ENCODE assay signal across 7 cellular contexts in the genomic region with DNA sequence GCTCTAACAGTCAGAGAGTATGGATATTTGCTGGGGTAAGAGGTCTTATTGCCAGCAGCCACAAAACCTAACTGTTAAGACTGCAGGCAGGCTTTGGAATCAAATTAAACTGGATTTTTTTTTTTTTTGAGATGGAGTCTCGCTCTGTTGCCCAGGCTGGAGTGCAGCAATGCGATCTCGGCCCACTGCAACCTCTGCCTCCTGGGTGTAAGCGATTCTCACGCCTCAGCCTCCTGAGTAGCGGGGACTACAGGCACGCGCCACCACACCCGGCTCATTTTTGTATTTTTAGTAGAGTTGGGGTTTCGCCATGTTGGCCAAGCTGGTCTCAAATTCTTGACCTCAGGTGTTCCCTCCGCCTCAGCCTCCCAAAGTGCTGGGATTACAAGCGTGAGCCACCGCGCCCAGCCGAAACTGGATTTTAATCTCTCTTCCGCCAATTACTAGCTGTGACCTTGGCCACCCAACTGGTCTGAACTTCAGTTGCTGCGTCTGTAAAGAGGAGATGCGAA. TPM values are rescaled to one million over a fixed set of nuclear protein-coding genes. Genes with fewer than 3 reads are reported as not detected.
DNase-seq lines count a peak whose midpoint lies in the region; ATAC-seq lines count a peak whose summit lies in the region.

No MANE protein-coding gene starts in this region.

- no peak for ATAC-seq in stimulated activated naive B cell treated with anti-CD40 and anti-IgM and Interleukin-4, amounts not matched to agents 10 μg/mL and 1 μg/mL and 100 μg/mL, for 72 hours (replicated peaks)

- DNase-seq in activated T-helper 1 cell treated with anti-CD3 and anti-CD28 coated beads, Interleukin-12 subunit alpha, Interleukin-12 subunit beta, Interleukin-2, Interleukin-4 antibody, amounts not matched to agents 30 ng/mL and 10 ng/mL and 1 ng/mL, durations not matched to agents 14 hours and 24 hours and 36 hours (ENCODE audit: low spot score) = no peak
- DNase-seq in stimulated activated naive B cell treated with anti-CD40 and anti-IgM and Interleukin-4, amounts not matched to agents 10 μg/mL and 1 μg/mL and 100 μg/mL, for 72 hours = no peak
- DNase-seq in NCI-H774 (lab: John Stamatoyannopoulos, UW) (no peak), T-helper 9 cell (no peak), foreskin melanocyte (no peak)

- H3K4me1 ChIP-seq in HUES48 (ENCODE audit: control insufficient read depth, insufficient read depth, low read length) (0 out of 2 replicates have a peak, but pooled peaks cover 5% of the 10 kb centered on the region), iPS-18a (ENCODE audit: control insufficient read depth, low read depth, low read length) (no peaks in the 10 kb centered on the region)

- peak overlapping the region; percentile 67; the same call in 1 of the 2 replicates for H3K9ac ChIP-seq in HUES48 (ENCODE audit: low read depth, low read length)
- peak overlapping the region; percentile 87 for H3K9ac ChIP-seq in iPS-18a (ENCODE audit: low read length)

- H3K9me3 ChIP-seq in HUES48 (ENCODE audit: control insufficient read depth, insufficient read depth, low read length) = no peaks in the 10 kb centered on the region
- H3K9me3 ChIP-seq in iPS-18a (ENCODE audit: control insufficient read depth, low read depth, low read length) = no peaks in the 10 kb centered on the region

- H3K36me3 ChIP-seq in HUES48 (ENCODE audit: control insufficient read depth, insufficient read depth, low read length) (peaks cover 28% of the 10 kb centered on the region), iPS-18a (ENCODE audit: control insufficient read depth, low read depth, low read length) (peaks cover 21% of the 10 kb centered on the region)

- H3K27ac ChIP-seq in HUES48 (ENCODE audit: low read depth, low read length) = peak overlapping the region; percentile 84
- no peak overlapping the region for H3K27ac ChIP-seq in iPS-18a (ENCODE audit: low read length)

- H3K4me3 ChIP-seq in HUES48 (ENCODE audit: low read depth, low read length) (peak overlapping the region; percentile 96), iPS-18a (ENCODE audit: low read length) (peak overlapping the region; percentile 97)

- intact Hi-C loops in activated T-helper 1 cell treated with anti-CD3 and anti-CD28 coated beads, Interleukin-12 subunit alpha, Interleukin-12 subunit beta, Interleukin-2, Interleukin-4 antibody, amounts not matched to agents 30 ng/mL and 10 ng/mL and 1 ng/mL, durations not matched to agents 14 hours and 24 hours and 36 hours (cut with micrococcal nuclease) = loop anchor here (2.0 kb wide), 1 partner anchor 140 kb away; a partner anchor contains a TSS

- peaks cover 1% of the 10 kb centered on the region for H3K27me3 Mint-ChIP-seq in activated T-helper 1 cell treated with anti-CD3 and anti-CD28 coated beads, Interleukin-12 subunit alpha, Interleukin-12 subunit beta, Interleukin-2, Interleukin-4 antibody, amounts not matched to agents 30 ng/mL and 10 ng/mL and 1 ng/mL, durations not matched to agents 14 hours and 24 hours and 36 hours (ENCODE audit: insufficient read depth)
- no peaks in the 10 kb centered on the region for H3K27me3 Mint-ChIP-seq in stimulated activated naive B cell treated with anti-CD40 and anti-IgM and Interleukin-4, amounts not matched to agents 10 μg/mL and 1 μg/mL and 100 μg/mL, for 72 hours

- H3K27me3 ChIP-seq in HUES48 (ENCODE audit: control insufficient read depth, insufficient read depth, low read length) (no peaks in the 10 kb centered on the region), iPS-18a (ENCODE audit: control insufficient read depth, insufficient read depth, low read length) (no peaks in the 10 kb centered on the region)

- peaks cover 43% of the 10 kb centered on the region for H3K4me1 Mint-ChIP-seq in activated T-helper 1 cell treated with anti-CD3 and anti-CD28 coated beads, Interleukin-12 subunit alpha, Interleukin-12 subunit beta, Interleukin-2, Interleukin-4 antibody, amounts not matched to agents 30 ng/mL and 10 ng/mL and 1 ng/mL, durations not matched to agents 14 hours and 24 hours and 36 hours (ENCODE audit: low read depth)
- H3K4me1 Mint-ChIP-seq in stimulated activated naive B cell treated with anti-CD40 and anti-IgM and Interleukin-4, amounts not matched to agents 10 μg/mL and 1 μg/mL and 100 μg/mL, for 72 hours = peaks cover 19 to 27% of the 10 kb centered on the region in 2 donors

- H3K4me3 Mint-ChIP-seq in activated T-helper 1 cell treated with anti-CD3 and anti-CD28 coated beads, Interleukin-12 subunit alpha, Interleukin-12 subunit beta, Interleukin-2, Interleukin-4 antibody, amounts not matched to agents 30 ng/mL and 10 ng/mL and 1 ng/mL, durations not matched to agents 14 hours and 24 hours and 36 hours = peak overlapping the region; percentile 90
- H3K4me3 Mint-ChIP-seq in stimulated activated naive B cell treated with anti-CD40 and anti-IgM and Interleukin-4, amounts not matched to agents 10 μg/mL and 1 μg/mL and 100 μg/mL, for 72 hours = peak overlapping the region; percentile 89 to 96

- H3K9me3 Mint-ChIP-seq in activated T-helper 1 cell treated with anti-CD3 and anti-CD28 coated beads, Interleukin-12 subunit alpha, Interleukin-12 subunit beta, Interleukin-2, Interleukin-4 antibody, amounts not matched to agents 30 ng/mL and 10 ng/mL and 1 ng/mL, durations not matched to agents 14 hours and 24 hours and 36 hours = no peaks in the 10 kb centered on the region
- H3K9me3 Mint-ChIP-seq in stimulated activated naive B cell treated with anti-CD40 and anti-IgM and Interleukin-4, amounts not matched to agents 10 μg/mL and 1 μg/mL and 100 μg/mL, for 72 hours = no peaks in the 10 kb centered on the region

- H3K36me3 Mint-ChIP-seq in activated T-helper 1 cell treated with anti-CD3 and anti-CD28 coated beads, Interleukin-12 subunit alpha, Interleukin-12 subunit beta, Interleukin-2, Interleukin-4 antibody, amounts not matched to agents 30 ng/mL and 10 ng/mL and 1 ng/mL, durations not matched to agents 14 hours and 24 hours and 36 hours (ENCODE audit: low read depth) = peaks cover 20% of the 10 kb centered on the region
- peaks cover 21 to 33% of the 10 kb centered on the region in 2 donors for H3K36me3 Mint-ChIP-seq in stimulated activated naive B cell treated with anti-CD40 and anti-IgM and Interleukin-4, amounts not matched to agents 10 μg/mL and 1 μg/mL and 100 μg/mL, for 72 hours

- peak overlapping the region; percentile 88 for H3K27ac Mint-ChIP-seq in activated T-helper 1 cell treated with anti-CD3 and anti-CD28 coated beads, Interleukin-12 subunit alpha, Interleukin-12 subunit beta, Interleukin-2, Interleukin-4 antibody, amounts not matched to agents 30 ng/mL and 10 ng/mL and 1 ng/mL, durations not matched to agents 14 hours and 24 hours and 36 hours
- H3K27ac Mint-ChIP-seq in stimulated activated naive B cell treated with anti-CD40 and anti-IgM and Interleukin-4, amounts not matched to agents 10 μg/mL and 1 μg/mL and 100 μg/mL, for 72 hours = peak overlapping the region; percentile 95

RNA-seq across cellular contexts. Expression of a gene that starts 0.9 kb away (rescaled TPM):
- 53.6 and 56.9 TPM in 2 replicates for total RNA-seq in activated T-helper 1 cell treated with anti-CD3 and anti-CD28 coated beads, Interleukin-12 subunit alpha, Interleukin-12 subunit beta, Interleukin-2, Interleukin-4 antibody, amounts not matched to agents 30 ng/mL and 10 ng/mL and 1 ng/mL, durations not matched to agents 14 hours and 24 hours and 36 hours

RNA-seq across cellular contexts. Expression of a gene that starts 1.0 kb away (rescaled TPM):
- 0.39 and 0.70 TPM in 2 replicates for total RNA-seq in activated T-helper 1 cell treated with anti-CD3 and anti-CD28 coated beads, Interleukin-12 subunit alpha, Interleukin-12 subunit beta, Interleukin-2, Interleukin-4 antibody, amounts not matched to agents 30 ng/mL and 10 ng/mL and 1 ng/mL, durations not matched to agents 14 hours and 24 hours and 36 hours

RNA-seq across cellular contexts. Expression of a gene that starts 8.9 kb away (rescaled TPM):
- 18.6 and 21.6 TPM in 2 replicates for total RNA-seq in activated T-helper 1 cell treated with anti-CD3 and anti-CD28 coated beads, Interleukin-12 subunit alpha, Interleukin-12 subunit beta, Interleukin-2, Interleukin-4 antibody, amounts not matched to agents 30 ng/mL and 10 ng/mL and 1 ng/mL, durations not matched to agents 14 hours and 24 hours and 36 hours

RNA-seq across cellular contexts. Expression of a gene that starts 10.6 kb away (rescaled TPM):
- 24.5 and 26.3 TPM in 2 replicates for total RNA-seq in activated T-helper 1 cell treated with anti-CD3 and anti-CD28 coated beads, Interleukin-12 subunit alpha, Interleukin-12 subunit beta, Interleukin-2, Interleukin-4 antibody, amounts not matched to agents 30 ng/mL and 10 ng/mL and 1 ng/mL, durations not matched to agents 14 hours and 24 hours and 36 hours

RNA-seq across cellular contexts. Expression of a gene that starts 20.5 kb away (rescaled TPM):
- 0.05 and 0.12 TPM in 2 replicates for total RNA-seq in activated T-helper 1 cell treated with anti-CD3 and anti-CD28 coated beads, Interleukin-12 subunit alpha, Interleukin-12 subunit beta, Interleukin-2, Interleukin-4 antibody, amounts not matched to agents 30 ng/mL and 10 ng/mL and 1 ng/mL, durations not matched to agents 14 hours and 24 hours and 36 hours
